ENCODE assay signal across 7 cellular contexts in the genomic region with DNA sequence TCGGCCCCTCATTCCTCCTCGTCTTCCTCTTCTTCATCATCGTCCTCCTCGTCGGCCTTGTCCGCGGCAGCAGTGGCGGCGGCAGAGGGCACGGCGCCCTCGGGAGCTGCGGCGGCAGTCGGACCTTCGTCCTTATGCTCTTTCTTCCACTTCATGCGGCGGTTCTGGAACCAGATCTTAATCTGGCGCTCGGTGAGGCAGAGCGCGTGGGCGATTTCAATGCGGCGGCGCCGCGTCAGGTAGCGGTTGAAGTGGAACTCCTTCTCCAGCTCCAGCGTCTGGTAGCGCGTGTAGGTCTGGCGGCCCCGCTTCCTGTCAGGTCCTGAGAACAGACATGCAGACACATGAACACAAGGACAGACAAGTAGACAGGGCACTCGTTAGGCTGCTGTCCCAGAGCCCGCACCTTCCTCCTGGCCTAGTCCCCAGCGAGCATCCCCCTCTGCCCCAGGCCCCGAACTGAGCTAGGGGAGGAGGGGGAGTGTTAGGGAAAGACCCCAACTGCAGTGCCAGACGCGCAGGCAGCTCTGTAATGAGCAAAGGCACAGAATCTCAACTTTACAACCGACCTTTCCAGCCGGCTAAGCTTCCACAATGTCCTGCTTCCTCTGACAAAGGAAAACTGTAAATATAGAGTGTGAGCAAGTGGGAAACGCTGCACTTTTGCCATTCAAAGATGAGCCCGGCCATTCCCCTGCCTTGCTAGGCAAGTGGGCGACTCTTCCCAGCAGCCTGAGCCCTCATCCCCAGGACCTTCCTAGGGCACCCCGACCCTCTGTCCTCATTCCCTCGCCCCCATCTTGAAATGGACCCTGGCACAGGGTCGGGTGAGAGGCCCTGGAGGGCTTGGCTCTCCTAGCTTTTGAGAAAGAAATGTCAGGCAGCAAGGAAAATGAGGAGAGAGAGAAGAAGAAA. TPM values are rescaled to one million over a fixed set of nuclear protein-coding genes. Genes with fewer than 3 reads are reported as not detected.
DNase-seq lines count a peak whose midpoint lies in the region; ATAC-seq and TF ChIP-seq lines count a peak whose summit lies in the region.

No MANE protein-coding gene starts in this region.

- peak overlapping the region; percentile 96 to 98 (median 97) for H3K27ac Mint-ChIP-seq in IgD-negative memory B cell

- TF ChIP-seq POLR2A in suprapubic skin (IDR thresholded peaks at IDR 0.05), result no peak

- peak overlapping the region; percentile 56 to 89 (median 78) for H3K4me3 Mint-ChIP-seq in IgD-negative memory B cell

- H3K9me3 ChIP-seq in left lung, result no peaks in the 10 kb centered on the region
- H3K9me3 ChIP-seq in suprapubic skin, result no peaks in the 10 kb centered on the region

- H3K9me3 Mint-ChIP-seq in IgD-negative memory B cell, result peaks cover 0 to 17% (median 1%) of the 10 kb centered on the region in 3 donors

- no peak for ATAC-seq in left lung
- ATAC-seq in GM19467 (IDR thresholded peaks at IDR 0.05; ENCODE audit: unreplicated experiment), result no peak
- ATAC-seq in GM18520 (IDR thresholded peaks at IDR 0.05; ENCODE audit: unreplicated experiment), result no peak

- peak overlapping the region; percentile 46 to 52 for H3K4me3 ChIP-seq in left lung
- peak overlapping the region; percentile 84 for H3K4me3 ChIP-seq in suprapubic skin

- H3K27me3 ChIP-seq in left lung, result peaks cover 93 to 100% of the 10 kb centered on the region in 2 donors
- peaks cover 15% of the 10 kb centered on the region for H3K27me3 ChIP-seq in suprapubic skin

- H3K27me3 Mint-ChIP-seq in IgD-negative memory B cell, result peaks cover 71% of the 10 kb centered on the region

- peak; percentile 47 for DNase-seq in activated T-cell treated with anti-CD3 and anti-CD28 coated beads, Interleukin-2, amount 50 U/mL, for 1 hour
- DNase-seq in left lung (peak; percentile 29 to 65), suprapubic skin (ENCODE audit: low spot score in 2 of 2) (peak; percentile 70 to 77), activated gamma-delta T cell treated with Interleukin-2 at 50 U/mL for 16 hours (no peak)

- no peak for TF ChIP-seq EP300 in suprapubic skin (IDR thresholded peaks at IDR 0.05)

- H3K27ac ChIP-seq in left lung, result peak overlapping the region; percentile 58 to 75
- H3K27ac ChIP-seq in suprapubic skin, result peak overlapping the region; percentile 97

- no peaks in the 10 kb centered on the region for H3K36me3 ChIP-seq in left lung
- no peaks in the 10 kb centered on the region for H3K36me3 ChIP-seq in suprapubic skin

- peaks cover 17 to 51% (median 18%) of the 10 kb centered on the region in 3 donors for H3K4me1 Mint-ChIP-seq in IgD-negative memory B cell

- intact Hi-C loops in left lung (cut with DNase I), result no loop called here

- WGBS in suprapubic skin, result 49% methylated on average over 27 of the region's 48 CpGs

- no peaks in the 10 kb centered on the region for H3K36me3 Mint-ChIP-seq in IgD-negative memory B cell

- no peak for TF ChIP-seq CTCF in left lung (IDR thresholded peaks at IDR 0.05)
- TF ChIP-seq CTCF in suprapubic skin (IDR thresholded peaks at IDR 0.05), result no peak

- peaks cover under 1 to 35% of the 10 kb centered on the region in 2 donors for H3K4me1 ChIP-seq in left lung
- peaks cover 86% of the 10 kb centered on the region for H3K4me1 ChIP-seq in suprapubic skin

RNA-seq across cellular contexts. Expression of a gene that starts 1.3 kb away (rescaled TPM):
- 1.0 TPM for polyA plus RNA-seq in IgD-negative memory B cell
- 1 to 10 TPM; 1.3 to 2.2 TPM for total RNA-seq in left lung
- total RNA-seq in suprapubic skin, result 10 to 100 TPM; 14.8 to 23.6 (median 17.5) TPM

RNA-seq across cellular contexts. Expression of a gene that starts 2.8 kb away (rescaled TPM):
- not detected for polyA plus RNA-seq in IgD-negative memory B cell
- total RNA-seq in left lung, result 1 to 10 TPM; 5.7 to 8.8 TPM
- total RNA-seq in suprapubic skin, result 10 to 100 TPM in 1 of 4 donors, 1 to 10 TPM in 3; 5.5 to 19.9 (median 6.2) TPM

RNA-seq across cellular contexts. Expression of a gene that starts 7.6 kb away (rescaled TPM):
- 0.39 TPM for polyA plus RNA-seq in IgD-negative memory B cell
- total RNA-seq in left lung (1 to 10 TPM; 3.5 to 5.0 TPM), suprapubic skin (1 to 10 TPM; 4.0 to 9.3 (median 6.4) TPM)

RNA-seq across cellular contexts. Expression of a gene that starts 10.2 kb away (rescaled TPM):
- polyA plus RNA-seq in IgD-negative memory B cell, result 0.20 TPM
- 1 to 10 TPM in 1 of 2 donors, under 1 TPM in 1; 0.73 to 1.4 TPM for total RNA-seq in left lung
- 10 to 100 TPM; 26.7 to 64.8 (median 48.7) TPM for total RNA-seq in suprapubic skin

RNA-seq across cellular contexts. Expression of a gene that starts 11.7 kb away (rescaled TPM):
- polyA plus RNA-seq in IgD-negative memory B cell, result not detected
- total RNA-seq in left lung (10 to 100 TPM; 16.1 to 21.6 TPM), suprapubic skin (10 to 100 TPM in 3 of 4 donors, 1 to 10 TPM in 1; 4.7 to 16.3 (median 14.6) TPM)

Comparison
In these comparisons a context has a peak if more than half of its experiments do, and no peak if none do; other contexts are left out.
1. RNA of a gene that starts 1.3 kb away (total RNA-seq): 14.8 to 23.6 TPM in suprapubic skin; 1.3 to 2.2 TPM in left lung; every median in the first group is over 4 times any median in the second.